8 cellular contexts compared by ENCODE assay signal in genomic region chr2:85999131-85999831, GRCh38.
DNase-seq lines count a peak whose midpoint lies in the region; ATAC-seq and TF ChIP-seq lines count a peak whose summit lies in the region.

No MANE protein-coding gene starts in this region.

- H4K20me1 ChIP-seq in DND-41 (ENCODE audit: insufficient read depth, low read length) = no peaks in the 10 kb centered on the region

- H3K79me2 ChIP-seq in DND-41 (ENCODE audit: insufficient read depth, low read length) = no peaks in the 10 kb centered on the region

- TF ChIP-seq CTCF in DND-41 (IDR thresholded peaks at IDR 0.05; ENCODE audit: borderline replicate concordance, extremely low read depth, low read length, poor library complexity, severe bottlenecking) (no peak), heart left ventricle (IDR thresholded peaks at IDR 0.05) (no peak)

- H3K4me3 Mint-ChIP-seq in IgD-negative memory B cell = peak overlapping the region; percentile 41 to 93 (median 70)

- peak overlapping the region; percentile 11; the same call in 1 of the 2 replicates for H3K27ac ChIP-seq in DND-41 (ENCODE audit: low read length)
- H3K27ac ChIP-seq in heart left ventricle = peak overlapping the region; percentile 42 to 87 (median 71)

- H3K27ac Mint-ChIP-seq in IgD-negative memory B cell = peak overlapping the region; percentile 80 to 92 (median 92)

- no peak overlapping the region for H3K9ac ChIP-seq in DND-41 (ENCODE audit: low read depth, low read length)

- H3K36me3 ChIP-seq in DND-41 (ENCODE audit: insufficient read depth, low read length) (no peaks in the 10 kb centered on the region), heart left ventricle (no peaks in the 10 kb centered on the region), HAP-1 (replicated peaks) (no peaks in the 10 kb centered on the region)

- peaks cover 46 to 73% (median 53%) of the 10 kb centered on the region in 3 donors for H3K4me1 Mint-ChIP-seq in IgD-negative memory B cell

- no peaks in the 10 kb centered on the region for H3K36me3 Mint-ChIP-seq in IgD-negative memory B cell

- peaks cover 7% of the 10 kb centered on the region for H3K4me1 ChIP-seq in DND-41 (ENCODE audit: insufficient read depth, low read length)
- H3K4me1 ChIP-seq in heart left ventricle = peaks cover 0 to 71% (median 50%) of the 10 kb centered on the region in 12 donors
- H3K4me1 ChIP-seq in HAP-1 = no peaks in the 10 kb centered on the region

- H3K4me3 ChIP-seq in DND-41 (ENCODE audit: low read depth in 1 of 2, low read length in 2 of 2) = no peak overlapping the region
- H3K4me3 ChIP-seq in heart left ventricle = peak overlapping the region in 1 of 12 donors; percentile 12
- H3K4me3 ChIP-seq in HAP-1 = no peak overlapping the region

- ATAC-seq in DND-41 (ENCODE audit: insufficient read depth, low read depth) = peak; percentile 58; the same call in 1 of the 3 replicates
- peak; percentile 73 for ATAC-seq in GM21367 (IDR thresholded peaks at IDR 0.05; ENCODE audit: unreplicated experiment)
- ATAC-seq in heart left ventricle = peak; percentile 22 to 58 (median 44)

- H2AFZ ChIP-seq in DND-41 (ENCODE audit: low read depth, low read length) = peak overlapping the region; percentile 51; the same call in 1 of the 2 replicates

- H3K27me3 ChIP-seq in DND-41 (ENCODE audit: insufficient read depth, low read length, poor library complexity) (no peaks in the 10 kb centered on the region), heart left ventricle (no peaks in the 10 kb centered on the region), HAP-1 (ENCODE audit: low read depth) (no peaks in the 10 kb centered on the region)

- no peaks in the 10 kb centered on the region for H3K27me3 Mint-ChIP-seq in IgD-negative memory B cell

- no peak for DNase-seq in DND-41
- peak; percentile 38 for DNase-seq in activated T-cell treated with anti-CD3 and anti-CD28 coated beads, Interleukin-2, amount 50 U/mL, for 1 hour
- DNase-seq in heart left ventricle = no peak
- peak; percentile 15 for DNase-seq in stimulated activated CD8-positive, alpha-beta memory T cell treated with anti-CD3 and anti-CD28 coated beads, Interleukin-4, amount 100 ng/mL, for 24 hours (ENCODE audit: low read depth)
- no peak for DNase-seq in OCI-M2 (lab: John Stamatoyannopoulos, UW; ENCODE audit: unreplicated experiment)
- DNase-seq in HAP-1 (ENCODE audit: low spot score in 2 of 2) = no peak

- no peaks in the 10 kb centered on the region for H3K9me3 Mint-ChIP-seq in IgD-negative memory B cell

- in situ Hi-C loops in HAP-1 (cut with MboI; ENCODE audit: low sequenced_read_pairs) = no loop called here

- WGBS in heart left ventricle, 4 donors = 59 to 67% (median 65%) methylated on average over 8 of the region's 8 CpGs

- no peaks in the 10 kb centered on the region for H3K9me3 ChIP-seq in DND-41 (ENCODE audit: insufficient read depth, low read length, severe bottlenecking)
- peaks cover 0 to 3% (median 0%) of the 10 kb centered on the region in 12 donors for H3K9me3 ChIP-seq in heart left ventricle
- H3K9me3 ChIP-seq in HAP-1 = no peaks in the 10 kb centered on the region; the same call in 1 of the 2 replicates

- intact Hi-C loops in heart left ventricle (cut with DNase I) = no loop called here

- TF ChIP-seq POLR2A in heart left ventricle (IDR thresholded peaks at IDR 0.05) = no peak

- H3K4me2 ChIP-seq in DND-41 (ENCODE audit: insufficient read depth, low read length) = no peak overlapping the region

Comparison
In these comparisons a context has a peak if more than half of its experiments do, and no peak if none do; other contexts are left out.
1. DNase-seq: peak in activated T-cell treated with anti-CD3 and anti-CD28 coated beads, Interleukin-2, amount 50 U/mL, for 1 hour (single experiment) and stimulated activated CD8-positive, alpha-beta memory T cell treated with anti-CD3 and anti-CD28 coated beads, Interleukin-4, amount 100 ng/mL, for 24 hours (single experiment); none in DND-41 (single experiment), heart left ventricle (0 of 5), OCI-M2 (single experiment) and HAP-1 (0 of 2).
2. Peak in every context shown above with its lines, with median percentiles within 50 percentile points of each other: ATAC-seq.